ENCODE assay signal across 17 cellular contexts in genomic region chr1:13513063-13513884, GRCh38. TPM values are rescaled to one million over a fixed set of nuclear protein-coding genes. Genes with fewer than 3 reads are reported as not detected.
A peak's percentile ranks its signal among the peaks of the same experiment; 100 is the strongest.
DNase-seq lines count a peak whose midpoint lies in the region; ATAC-seq and TF ChIP-seq lines count a peak whose summit lies in the region.
"Had no signal": no experiment of that assay in that cellular context is flagged by ENCODE, and none has a peak within 500 bp of the region (broad histone marks: within the 10 kb centered on the region; RNA-seq: fewer than 3 reads in every experiment).

No MANE protein-coding gene starts in this region.

- intact Hi-C loops in left ventricle myocardium inferior (cut with micrococcal nuclease) = no loop called here
- intact Hi-C loops in cardiac septum (cut with DNase I) = no loop called here

- no peaks in the 10 kb centered on the region for H3K79me1 ChIP-seq in mesendoderm (ENCODE audit: low read length)

- no peak overlapping the region for H3K18ac ChIP-seq in mesendoderm (ENCODE audit: low read length)

- H3K4ac ChIP-seq in mesendoderm (ENCODE audit: low read depth, low read length) = no peak overlapping the region

- peak overlapping the region; percentile 28 for H3K9ac ChIP-seq in mesendoderm (ENCODE audit: low read length)

- H3K4me3 ChIP-seq in left ventricle myocardium inferior (peak overlapping the region; percentile 51), coronary artery (peak overlapping the region; percentile 7), mesendoderm (ENCODE audit: low read length) (no peak overlapping the region), urinary bladder (ENCODE audit: low read depth, low read length) (peak overlapping the region; percentile 29)
- H3K4me3 ChIP-seq: ovary, spleen had no signal

- H4K8ac ChIP-seq in mesendoderm (ENCODE audit: low read depth, low read length) = no peak overlapping the region

- H3K27me3 ChIP-seq in left ventricle myocardium inferior (ENCODE audit: low read depth) (peaks cover 65% of the 10 kb centered on the region), mesendoderm (ENCODE audit: insufficient read depth, low read length, poor library complexity) (peaks cover 22% of the 10 kb centered on the region)
- H3K27me3 ChIP-seq: ovary had no signal

- H3K23ac ChIP-seq in mesendoderm (ENCODE audit: low read length) = peak overlapping the region; percentile 86

- H3K36me3 ChIP-seq in left ventricle myocardium inferior (no peaks in the 10 kb centered on the region), mesendoderm (ENCODE audit: control insufficient read depth, insufficient read depth, low read length) (no peaks in the 10 kb centered on the region), urinary bladder (ENCODE audit: insufficient read depth) (no peaks in the 10 kb centered on the region)
- H3K36me3 ChIP-seq: ovary, spleen had no signal

- no peak overlapping the region for H4K5ac ChIP-seq in mesendoderm (ENCODE audit: low read length)

- H2BK120ac ChIP-seq in mesendoderm (ENCODE audit: low read depth, low read length) = no peak overlapping the region

- H3K56ac ChIP-seq in mesendoderm (ENCODE audit: low read length) = peak overlapping the region; percentile 54

- H3K27ac ChIP-seq in left ventricle myocardium inferior (replicated peaks) (no peak overlapping the region), coronary artery (no peak overlapping the region), mesendoderm (ENCODE audit: low read depth, low read length) (no peak overlapping the region), urinary bladder (ENCODE audit: low read depth) (no peak overlapping the region)
- H3K27ac ChIP-seq: ovary, spleen had no signal

- H2BK15ac ChIP-seq in mesendoderm (replicated peaks; ENCODE audit: low read depth) = no peak overlapping the region

- H3K9me3 ChIP-seq in left ventricle myocardium inferior (replicated peaks) = no peaks in the 10 kb centered on the region
- H3K9me3 ChIP-seq: ovary had no signal

- no peak overlapping the region for H2BK5ac ChIP-seq in mesendoderm (ENCODE audit: low read length)

- no peak overlapping the region for H2AK5ac ChIP-seq in mesendoderm (ENCODE audit: low read length)

- no peaks in the 10 kb centered on the region for H3K79me2 ChIP-seq in mesendoderm (ENCODE audit: control insufficient read depth, insufficient read depth, low read length)

- TF ChIP-seq CTCF in left ventricle myocardium inferior (IDR thresholded peaks at IDR 0.05; ENCODE audit: borderline replicate concordance) (no peak), coronary artery (IDR thresholded peaks at IDR 0.05) (no peak)

- H3K4me2 ChIP-seq in mesendoderm (ENCODE audit: low read length) = peak overlapping the region; percentile 78

- WGBS in mesendoderm (ENCODE audit: extremely low coverage, insufficient coverage, low lambda C conversion rate) = no CpG with 5 or more reads among the region's 96 CpGs
- WGBS in urinary bladder = 1% methylated on average over 96 of the region's 96 CpGs

- peaks cover 14% of the 10 kb centered on the region for H3K4me1 ChIP-seq in left ventricle myocardium inferior
- no peaks in the 10 kb centered on the region for H3K4me1 ChIP-seq in mesendoderm (ENCODE audit: control insufficient read depth, low read depth, low read length)
- H3K4me1 ChIP-seq in urinary bladder (ENCODE audit: insufficient read depth) = no peaks in the 10 kb centered on the region

- DNase-seq in left ventricle myocardium inferior = no peak
- no peak for DNase-seq in cardiac septum (ENCODE audit: low spot score)
- no peak for DNase-seq in coronary artery (ENCODE audit: low spot score)
- peak; percentile 63 for DNase-seq in mesendoderm
- no peak for DNase-seq in HuH-7.5 (ENCODE audit: low spot score)
- DNase-seq: kidney; NCI-H146; NCI-H345; ovary; SIG-M5; spleen; stimulated activated naive CD4-positive, alpha-beta T cell had no signal

- no peak for ATAC-seq in GM18502 (IDR thresholded peaks at IDR 0.05; ENCODE audit: poor library complexity, unreplicated experiment)
- no peak for ATAC-seq in GM19467 (IDR thresholded peaks at IDR 0.05; ENCODE audit: unreplicated experiment)
- ATAC-seq: activated CD4-positive, alpha-beta T cell treated with anti-CD3 and anti-CD28 coated beads for 36 hours had no signal

RNA-seq across cellular contexts. Expression of gene LRRC38, which starts 0.5 kb away (rescaled TPM):
- total RNA-seq in left ventricle myocardium inferior = 0.30 TPM
- total RNA-seq in cardiac septum = 0.73 TPM
- 0.14 TPM for polyA plus RNA-seq in mesendoderm (2013, experiment 1 of 2)
- polyA plus RNA-seq in mesendoderm (2013, experiment 2 of 2) = 0.17 TPM
- 0.53 TPM for total RNA-seq in urinary bladder
- polyA plus RNA-seq in urinary bladder = 0.98 TPM
- total RNA-seq: activated CD4-positive, alpha-beta T cell treated with anti-CD3 and anti-CD28 coated beads for 36 hours; activated naive CD8-positive, alpha-beta T cell treated with anti-CD3 and anti-CD28 coated beads for 36 hours; kidney had no signal
